9 cellular contexts compared by ENCODE assay signal in the genomic region with DNA sequence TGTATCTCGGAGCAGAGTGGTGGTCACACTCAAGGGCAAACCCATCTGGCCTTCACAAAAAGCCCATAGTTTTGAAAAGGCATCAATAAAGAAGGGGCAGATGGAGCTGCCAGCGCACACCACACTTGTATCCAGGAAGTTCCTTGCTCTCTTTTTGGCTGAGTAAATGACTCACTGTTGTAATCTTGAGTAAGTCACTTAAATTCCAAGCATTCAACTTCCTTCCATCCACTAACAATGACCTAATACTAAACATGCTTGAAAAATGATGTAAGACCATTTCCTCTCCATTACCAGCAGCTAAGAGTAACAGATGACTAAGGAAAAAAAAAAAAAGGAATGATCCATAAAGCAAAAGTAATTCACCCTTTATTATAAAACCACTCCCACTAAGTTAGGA. TPM values are rescaled to one million over a fixed set of nuclear protein-coding genes. Genes with fewer than 3 reads are reported as not detected.
DNase-seq lines count a peak whose midpoint lies in the region; ATAC-seq, FAIRE-seq and TF ChIP-seq lines count a peak whose summit lies in the region.
"Had no signal": no experiment of that assay in that cellular context is flagged by ENCODE, and none has a peak within 500 bp of the region (broad histone marks: within the 10 kb centered on the region; RNA-seq: fewer than 3 reads in every experiment).

No MANE protein-coding gene starts in this region.

- peaks cover 0 to 8% (median 4%) of the 10 kb centered on the region in 3 donors for H3K4me1 Mint-ChIP-seq in CD8-positive, alpha-beta memory T cell

- FAIRE-seq in bronchial epithelial cell (lab: Jason Lieb, UNC) (peak; percentile 40), GM12892 (lab: Jason Lieb, UNC) (no peak)

- DNase-seq in ACHN (peak; percentile 94), M059J (ENCODE audit: low read depth) (peak; percentile 94), bronchial epithelial cell (ENCODE audit: low read depth) (peak; percentile 100), left lobe of liver (ENCODE audit: low spot score) (no peak), GM12892 (ENCODE audit: insufficient read length) (no peak), activated gamma-delta T cell treated with Interleukin-2 at 50 U/mL for 16 hours (no peak)
- no peak for DNase-seq in CD8-positive, alpha-beta memory T cell
- DNase-seq: CD8-positive, alpha-beta T cell had no signal

- H3K36me3 Mint-ChIP-seq in CD8-positive, alpha-beta memory T cell, result peaks cover 0 to 3% (median 0%) of the 10 kb centered on the region in 3 donors
- H3K36me3 Mint-ChIP-seq: CD8-positive, alpha-beta T cell had no signal

- H3K4me3 ChIP-seq in bronchial epithelial cell (ENCODE audit: low read depth, low read length), result no peak overlapping the region
- no peak overlapping the region for H3K4me3 ChIP-seq in CD8-positive, alpha-beta memory T cell (ENCODE audit: low read length)

- H3K4me3 Mint-ChIP-seq in CD8-positive, alpha-beta memory T cell, result no peak overlapping the region
- H3K4me3 Mint-ChIP-seq: CD8-positive, alpha-beta T cell had no signal

- ATAC-seq in left lobe of liver, result peak; percentile 31
- ATAC-seq in HG03139 (IDR thresholded peaks at IDR 0.05; ENCODE audit: unreplicated experiment), result no peak
- ATAC-seq: CD8-positive, alpha-beta T cell had no signal

- H3K27ac Mint-ChIP-seq in CD8-positive, alpha-beta memory T cell, result no peak overlapping the region
- H3K27ac Mint-ChIP-seq: CD8-positive, alpha-beta T cell had no signal

- no peaks in the 10 kb centered on the region for H3K27me3 ChIP-seq in bronchial epithelial cell (ENCODE audit: control insufficient read depth, insufficient read depth, low read length)
- no peaks in the 10 kb centered on the region for H3K27me3 ChIP-seq in CD8-positive, alpha-beta memory T cell (ENCODE audit: insufficient read depth, low read length, poor library complexity, severe bottlenecking)

- CTCF ChIA-PET in CD8-positive, alpha-beta memory T cell (lab: Charles Lee), result interaction anchor here (2.4 kb wide), 1 partner anchor 61 kb away, joined by 8 read pairs; no protein-coding TSS in a partner anchor

- no peaks in the 10 kb centered on the region for H3K9me3 ChIP-seq in CD8-positive, alpha-beta memory T cell (ENCODE audit: low read length)

- no peak for TF ChIP-seq CTCF in bronchial epithelial cell (IDR thresholded peaks at IDR 0.05; ENCODE audit: insufficient read depth, low read length, severe bottlenecking)

- POLR2A ChIA-PET in CD8-positive, alpha-beta memory T cell (lab: Charles Lee), result no interaction called here

- no peaks in the 10 kb centered on the region for H3K4me1 ChIP-seq in CD8-positive, alpha-beta memory T cell (ENCODE audit: insufficient read depth, low read length)

- in situ Hi-C loops in ACHN (cut with HindIII; ENCODE audit: low pct_ligation_motif_present, low pct_unique_long_range_greater_than_20kb, low sequenced_read_pairs), result no loop called here

- no peak for TF ChIP-seq POLR2A in GM12892 (IDR thresholded peaks at IDR 0.05; ENCODE audit: low read depth, low read length)

- H3K9me3 Mint-ChIP-seq in CD8-positive, alpha-beta memory T cell, result no peaks in the 10 kb centered on the region
- H3K9me3 Mint-ChIP-seq: CD8-positive, alpha-beta T cell had no signal

- H3K36me3 ChIP-seq in bronchial epithelial cell (ENCODE audit: control insufficient read depth, insufficient read depth, low read length), result no peaks in the 10 kb centered on the region
- H3K36me3 ChIP-seq in CD8-positive, alpha-beta memory T cell (ENCODE audit: insufficient read depth, low read length), result no peaks in the 10 kb centered on the region

- no peak overlapping the region for H3K27ac ChIP-seq in CD8-positive, alpha-beta memory T cell (ENCODE audit: low read depth, low read length)

- peaks cover 0 to 10% of the 10 kb centered on the region in 2 donors for H3K27me3 Mint-ChIP-seq in CD8-positive, alpha-beta memory T cell

RNA-seq across cellular contexts. Expression of a gene that starts 32.4 kb away (rescaled TPM):
- not detected in 2 replicates for total RNA-seq in M059J (2014; rRNA removed; shearing (Covaris generic))
- not detected in 2 replicates for total RNA-seq in bronchial epithelial cell
- total RNA-seq in left lobe of liver, result not detected
- polyA plus RNA-seq in GM12892 (2012; ENCODE audit: missing spikeins), result not detected
- total RNA-seq in CD8-positive, alpha-beta memory T cell, result not detected
- not detected for polyA plus RNA-seq in CD8-positive, alpha-beta memory T cell
- total RNA-seq: CD8-positive, alpha-beta T cell had no signal

Comparison
In these comparisons a context has a peak if more than half of its experiments do, and no peak if none do; other contexts are left out.
1. DNase-seq: peak in ACHN (single experiment), M059J (single experiment) and bronchial epithelial cell (single experiment); none in left lobe of liver (single experiment), GM12892 (single experiment), CD8-positive, alpha-beta memory T cell (0 of 5) and activated gamma-delta T cell treated with Interleukin-2 at 50 U/mL for 16 hours (single experiment).